ENCODE assay signal across 8 cellular contexts in genomic region chr6:36676142-36677058, GRCh38. TPM values are rescaled to one million over a fixed set of nuclear protein-coding genes. Genes with fewer than 3 reads are reported as not detected.
A peak's percentile ranks its signal among the peaks of the same experiment; 100 is the strongest.
DNase-seq lines count a peak whose midpoint lies in the region; ATAC-seq and TF ChIP-seq lines count a peak whose summit lies in the region.

No MANE protein-coding gene starts in this region.

- peaks cover 16% of the 10 kb centered on the region for H3K79me2 ChIP-seq in trophoblast cell (ENCODE audit: control insufficient read depth, insufficient read depth, low read length, poor library complexity)

- H2BK12ac ChIP-seq in trophoblast cell (ENCODE audit: low read length): peak overlapping the region; percentile 94

- H3K36me3 ChIP-seq in trophoblast cell (ENCODE audit: control insufficient read depth in 1 of 2, insufficient read depth in 2 of 2, low read length in 2 of 2): peaks cover 0 to 5% of the 10 kb centered on the region in 2 experiments

- H3K27me3 ChIP-seq in trophoblast cell (ENCODE audit: insufficient read depth, low read length): peaks cover 6% of the 10 kb centered on the region

- H3K18ac ChIP-seq in trophoblast cell (ENCODE audit: low read length): peak overlapping the region; percentile 82

- H2AFZ ChIP-seq in trophoblast cell (ENCODE audit: insufficient read depth, low read length, poor library complexity): peak overlapping the region; percentile 3

- no peak overlapping the region for H3K9ac ChIP-seq in trophoblast cell (ENCODE audit: low read length)

- H2BK120ac ChIP-seq in trophoblast cell (ENCODE audit: insufficient read depth, low read length, poor library complexity): peak overlapping the region; percentile 96

- H3K14ac ChIP-seq in trophoblast cell (ENCODE audit: low read length): peak overlapping the region; percentile 80

- DNase-seq in NCI-H2196 (lab: John Stamatoyannopoulos, UW; ENCODE audit: unreplicated experiment): peak; percentile 62
- no peak for DNase-seq in coronary artery (ENCODE audit: low spot score)
- DNase-seq in trophoblast cell: no peak
- no peak for DNase-seq in nucleus accumbens (lab: John Stamatoyannopoulos, UW)
- DNase-seq in AG08395 (ENCODE audit: low spot score): no peak

- H3K9me3 ChIP-seq in trophoblast cell (ENCODE audit: insufficient read depth, low read depth, low read length): peaks cover 2% of the 10 kb centered on the region

- no peak overlapping the region for H3K23ac ChIP-seq in trophoblast cell (ENCODE audit: low read length)

- no peak for TF ChIP-seq CTCF in coronary artery (IDR thresholded peaks at IDR 0.05)

- peak overlapping the region; percentile 99 for H4K91ac ChIP-seq in trophoblast cell (ENCODE audit: low read depth, low read length)

- H3K4me3 ChIP-seq in GM08714 (ENCODE audit: low read length): peak overlapping the region; percentile 60; the same call in 1 of the 2 replicates
- H3K4me3 ChIP-seq in coronary artery: peak overlapping the region; percentile 38
- no peak overlapping the region for H3K4me3 ChIP-seq in trophoblast cell (ENCODE audit: low read depth, low read length)

- H2BK5ac ChIP-seq in trophoblast cell (ENCODE audit: low read depth, low read length, poor library complexity): peak overlapping the region; percentile 96

- peak overlapping the region; percentile 43 for H4K12ac ChIP-seq in trophoblast cell (ENCODE audit: low read depth, low read length)

- peaks cover 35% of the 10 kb centered on the region for H3K79me1 ChIP-seq in trophoblast cell (ENCODE audit: low read length)

- peak overlapping the region; percentile 37 for H3K4ac ChIP-seq in trophoblast cell (ENCODE audit: low read depth, low read length)

- ATAC-seq in GM18870 (IDR thresholded peaks at IDR 0.05; ENCODE audit: unreplicated experiment) (no peak), GM21576 (IDR thresholded peaks at IDR 0.05; ENCODE audit: unreplicated experiment) (no peak)

- H2AK5ac ChIP-seq in trophoblast cell (ENCODE audit: low read length): peak overlapping the region; percentile 89

- no peak overlapping the region for H3K4me2 ChIP-seq in trophoblast cell (ENCODE audit: low read length)

- peak overlapping the region; percentile 67 for H4K8ac ChIP-seq in trophoblast cell (ENCODE audit: low read depth, low read length)

- peak overlapping the region; percentile 100 for H3K27ac ChIP-seq in coronary artery
- H3K27ac ChIP-seq in trophoblast cell (ENCODE audit: low read depth, low read length): peak overlapping the region; percentile 84

- WGBS in trophoblast cell (ENCODE audit: extremely low coverage, insufficient coverage, insufficient read length): no CpG with 5 or more reads among the region's 4 CpGs

- peaks cover 19% of the 10 kb centered on the region in 2 experiments for H3K4me1 ChIP-seq in trophoblast cell (ENCODE audit: control insufficient read depth in 1 of 2, insufficient read depth in 2 of 2, low read length in 2 of 2)

RNA-seq across cellular contexts. Expression of gene CDKN1A, which starts 2.1 kb away (rescaled TPM):
- 171 and 186 TPM in 2 replicates for polyA plus RNA-seq in trophoblast cell (2013)

RNA-seq across cellular contexts. Expression of gene RAB44, which starts 21.2 kb away (rescaled TPM):
- polyA plus RNA-seq in trophoblast cell (2013): 0.01 TPM in 2 replicates
